ENCODE assay signal across 12 cellular contexts in the genomic region with DNA sequence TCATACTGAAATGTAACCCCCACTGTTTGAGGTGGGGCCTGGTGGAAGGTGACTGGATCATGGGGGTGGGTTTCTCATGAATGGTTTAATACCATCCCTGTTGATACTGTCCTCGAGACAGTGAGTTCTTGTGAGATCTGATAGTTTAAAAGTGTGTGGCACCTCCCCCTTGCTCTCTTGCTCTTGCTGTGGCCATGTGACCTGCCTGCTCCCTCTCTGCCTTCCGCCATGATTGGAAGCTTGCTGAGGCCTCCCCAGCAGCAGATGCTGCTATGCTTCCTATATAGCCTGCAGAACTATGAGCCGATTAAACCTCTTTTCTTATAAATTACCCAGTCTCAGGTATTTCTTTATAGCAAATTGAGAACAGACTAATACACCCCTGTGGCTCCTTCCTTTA. TPM values are rescaled to one million over a fixed set of nuclear protein-coding genes. Genes with fewer than 3 reads are reported as not detected.
DNase-seq lines count a peak whose midpoint lies in the region; ATAC-seq and TF ChIP-seq lines count a peak whose summit lies in the region.
"Had no signal": no experiment of that assay in that cellular context is flagged by ENCODE, and none has a peak within 500 bp of the region (broad histone marks: within the 10 kb centered on the region; RNA-seq: fewer than 3 reads in every experiment).

No MANE protein-coding gene starts in this region.

- no peak for TF ChIP-seq EP300 in esophagus muscularis mucosa (IDR thresholded peaks at IDR 0.05)

- TF ChIP-seq POLR2A in esophagus muscularis mucosa (IDR thresholded peaks at IDR 0.05; ENCODE audit: low read depth), result no peak

- peaks cover 24 to 46% (median 42%) of the 10 kb centered on the region in 3 donors for H3K4me1 Mint-ChIP-seq in CD8-positive, alpha-beta memory T cell
- H3K4me1 Mint-ChIP-seq in WTC11, result peaks cover 26% of the 10 kb centered on the region

- WGBS in esophagus muscularis mucosa, result 76% methylated on average over 3 of the region's 3 CpGs

- peaks cover 14% of the 10 kb centered on the region for H3K36me3 ChIP-seq in CD8-positive, alpha-beta memory T cell (ENCODE audit: insufficient read depth, low read length)
- H3K36me3 ChIP-seq in esophagus muscularis mucosa (peaks cover 32 to 59% (median 40%) of the 10 kb centered on the region in 4 donors), rectal smooth muscle tissue (ENCODE audit: control insufficient read depth, insufficient read depth, low read length) (peaks cover 13% of the 10 kb centered on the region), colonic mucosa (peaks cover 13% of the 10 kb centered on the region)

- no peaks in the 10 kb centered on the region for H3K9me3 ChIP-seq in CD8-positive, alpha-beta memory T cell (ENCODE audit: low read length)
- H3K9me3 ChIP-seq in esophagus muscularis mucosa (no peaks in the 10 kb centered on the region), colonic mucosa (no peaks in the 10 kb centered on the region)
- H3K9me3 ChIP-seq: lower lobe of right lung had no signal

- H3K4me3 Mint-ChIP-seq in CD8-positive, alpha-beta memory T cell, result no peak overlapping the region
- no peak overlapping the region for H3K4me3 Mint-ChIP-seq in WTC11

- no peak overlapping the region for H3K9ac ChIP-seq in rectal smooth muscle tissue (ENCODE audit: low read length)
- no peak overlapping the region for H3K9ac ChIP-seq in colonic mucosa (ENCODE audit: low read depth in 2 of 2, low read length in 2 of 2)

- H3K4me1 ChIP-seq in CD8-positive, alpha-beta memory T cell (ENCODE audit: insufficient read depth, low read length), result peaks cover 4% of the 10 kb centered on the region
- H3K4me1 ChIP-seq in esophagus muscularis mucosa (peaks cover 38 to 58% (median 56%) of the 10 kb centered on the region in 4 donors), rectal smooth muscle tissue (ENCODE audit: control insufficient read depth, insufficient read depth, low read length) (peaks cover 15% of the 10 kb centered on the region), colonic mucosa (no peaks in the 10 kb centered on the region)

- TF ChIP-seq CTCF in WTC11 (IDR thresholded peaks at IDR 0.05) (no peak), esophagus muscularis mucosa (IDR thresholded peaks at IDR 0.05) (no peak), colonic mucosa (IDR thresholded peaks at IDR 0.05) (no peak)

- no peak for ATAC-seq in WTC11

- no peak overlapping the region for H3K27ac ChIP-seq in CD8-positive, alpha-beta memory T cell (ENCODE audit: low read depth, low read length)
- H3K27ac ChIP-seq in esophagus muscularis mucosa (replicated peaks in 1 of 4) (peak overlapping the region; percentile 49 to 74 (median 70)), rectal smooth muscle tissue (ENCODE audit: low read depth, low read length) (peak overlapping the region; percentile 77), colonic mucosa (no peak overlapping the region)
- H3K27ac ChIP-seq: lower lobe of right lung had no signal

- CTCF ChIA-PET in CD8-positive, alpha-beta memory T cell (lab: Charles Lee), result no interaction called here
- CTCF ChIA-PET in WTC11 (lab: Charles Lee), result interaction anchor here (1.4 kb wide), 1 partner anchor 58 kb away, joined by 5 read pairs; no protein-coding TSS in a partner anchor

- no peak overlapping the region for H3K4me3 ChIP-seq in CD8-positive, alpha-beta memory T cell (ENCODE audit: low read length)
- H3K4me3 ChIP-seq in esophagus muscularis mucosa, result no peak overlapping the region
- H3K4me3 ChIP-seq in rectal smooth muscle tissue (ENCODE audit: low read length), result no peak overlapping the region
- no peak overlapping the region for H3K4me3 ChIP-seq in colonic mucosa
- H3K4me3 ChIP-seq: lower lobe of right lung had no signal

- POLR2A ChIA-PET in CD8-positive, alpha-beta memory T cell (lab: Charles Lee), result no interaction called here
- POLR2A ChIA-PET in WTC11 (lab: Charles Lee), result interaction anchor here (0.5 to 1.0 kb wide), 2 partner anchors 16 to 18 kb away, joined by 3 read pairs; no protein-coding TSS in a partner anchor

- H3K27me3 ChIP-seq in CD8-positive, alpha-beta memory T cell (ENCODE audit: insufficient read depth, low read length, poor library complexity, severe bottlenecking), result no peaks in the 10 kb centered on the region
- H3K27me3 ChIP-seq in esophagus muscularis mucosa (no peaks in the 10 kb centered on the region), rectal smooth muscle tissue (ENCODE audit: control insufficient read depth, insufficient read depth, low read length) (no peaks in the 10 kb centered on the region), colonic mucosa (no peaks in the 10 kb centered on the region)

- no peaks in the 10 kb centered on the region for H3K27me3 Mint-ChIP-seq in CD8-positive, alpha-beta memory T cell
- no peaks in the 10 kb centered on the region for H3K27me3 Mint-ChIP-seq in WTC11 (ENCODE audit: low read depth)

- H3K27ac Mint-ChIP-seq in CD8-positive, alpha-beta memory T cell, result peak overlapping the region in 6 of 8 donors; percentile 1 to 87 (median 48)
- peak overlapping the region; percentile 81 for H3K27ac Mint-ChIP-seq in WTC11

- peaks cover 5 to 53% (median 16%) of the 10 kb centered on the region in 3 donors for H3K36me3 Mint-ChIP-seq in CD8-positive, alpha-beta memory T cell
- H3K36me3 Mint-ChIP-seq in WTC11, result peaks cover 39% of the 10 kb centered on the region

- no peaks in the 10 kb centered on the region for H3K9me3 Mint-ChIP-seq in CD8-positive, alpha-beta memory T cell
- no peaks in the 10 kb centered on the region for H3K9me3 Mint-ChIP-seq in WTC11

- intact Hi-C loops in esophagus muscularis mucosa (cut with DNase I) (no loop called here), colonic mucosa (cut with DNase I) (no loop called here)

- no peak for DNase-seq in CD8-positive, alpha-beta memory T cell
- DNase-seq in WTC11 (ENCODE audit: low spot score), result no peak
- no peak for DNase-seq in esophagus muscularis mucosa (ENCODE audit: extremely low spot score)
- DNase-seq in NCI-H2171 treated with DMSO at 0.1 percent for 48 hours (lab: John Stamatoyannopoulos, UW), result no peak
- DNase-seq in HuH-7.5 (ENCODE audit: low spot score), result no peak
- no peak for DNase-seq in colonic mucosa
- no peak for DNase-seq in cerebellar cortex (ENCODE audit: low spot score)
- DNase-seq: KG1, lower lobe of right lung, retina, T-helper 9 cell had no signal

TF ChIP-seq in WTC11, 78 proteins besides CTCF, POLR2A, EP300 and RAD21:
- TF ChIP-seq USF2 (CRISPR knock-in tag; IDR thresholded peaks at IDR 0.05) (peak; percentile 77), RELA (CRISPR knock-in tag; IDR thresholded peaks at IDR 0.05; ENCODE audit: borderline replicate concordance) (no peak)
- TF ChIP-seq, protein P1, sequence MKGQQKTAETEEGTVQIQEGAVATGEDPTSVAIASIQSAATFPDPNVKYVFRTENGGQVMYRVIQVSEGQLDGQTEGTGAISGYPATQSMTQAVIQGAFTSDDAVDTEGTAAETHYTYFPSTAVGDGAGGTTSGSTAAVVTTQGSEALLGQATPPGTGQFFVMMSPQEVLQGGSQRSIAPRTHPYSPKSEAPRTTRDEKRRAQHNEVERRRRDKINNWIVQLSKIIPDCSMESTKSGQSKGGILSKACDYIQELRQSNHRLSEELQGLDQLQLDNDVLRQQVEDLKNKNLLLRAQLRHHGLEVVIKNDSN (CRISPR knock-in tag; IDR thresholded peaks at IDR 0.05), result peak; percentile 63
TF ChIP-seq in WTC11: peak in this region for 2.

RNA-seq across cellular contexts. Expression of gene STAT3, which starts 40.6 kb away (rescaled TPM):
- total RNA-seq in CD8-positive, alpha-beta memory T cell, result 100 to 1,000 TPM; 148 to 155 TPM
- polyA plus RNA-seq in CD8-positive, alpha-beta memory T cell, result 166 TPM
- total RNA-seq in WTC11 (2021) (74.4 to 98.0 TPM (median 74.9 TPM) in 3 replicates), esophagus muscularis mucosa (100 to 1,000 TPM; 137 to 260 (median 211) TPM), colonic mucosa (100 to 1,000 TPM; 137 to 216 TPM)

RNA-seq across cellular contexts. Expression of gene STAT5A, which starts 59.3 kb away (rescaled TPM):
- total RNA-seq in CD8-positive, alpha-beta memory T cell, result 100 to 1,000 TPM; 259 to 263 TPM
- polyA plus RNA-seq in CD8-positive, alpha-beta memory T cell, result 90.3 TPM
- 6.6 to 10.9 TPM (median 9.7 TPM) in 3 replicates for total RNA-seq in WTC11 (2021)
- total RNA-seq in esophagus muscularis mucosa, result 10 to 100 TPM; 42.4 to 97.0 (median 62.7) TPM
- total RNA-seq in colonic mucosa, result 10 to 100 TPM; 22.0 to 22.4 TPM

Comparison
In these comparisons a context has a peak if more than half of its experiments do, and no peak if none do; other contexts are left out.
1. H3K27ac ChIP-seq: peak in esophagus muscularis mucosa (4 of 4) and rectal smooth muscle tissue (single experiment); none in CD8-positive, alpha-beta memory T cell (single experiment) and colonic mucosa (single experiment).